Comparison of ENCODE assay signal across 1 cellular context in genomic region chrX:49199906-49200771, GRCh38.
TF ChIP-seq lines count a peak whose summit lies in the region.

Gene SYP, minus strand, starts transcription at chrX:49200193. Its CDS starts 7 bp downstream, at chrX:49200186.

TF ChIP-seq in K562, 482 proteins besides CTCF, POLR2A, EP300 and RAD21 (continued from another document and continues in another):
- TF ChIP-seq DEAF1 (CRISPR knock-in tag; IDR thresholded peaks at IDR 0.05) (no peak), TRIM28 (IDR thresholded peaks at IDR 0.05) (no peak), TCF3 (CRISPR knock-in tag; IDR thresholded peaks at IDR 0.05) (peak; percentile 43; the same call in 1 of the 2 replicates), MYC (IDR thresholded peaks at IDR 0.05; ENCODE audit: low read depth, low read length) (0 out of 2 replicates have a peak, but pooled peaks have one; percentile 29), MYC (CRISPR knock-in tag; IDR thresholded peaks at IDR 0.05; ENCODE audit: borderline replicate concordance, low read depth) (no peak), SNRNP70 (optimal IDR thresholded peaks at IDR 0.05; ENCODE audit: low read depth, low read length) (no peak), GABPA (tag; conservative IDR thresholded peaks at IDR 0.05; ENCODE audit: low read depth) (0 out of 2 replicates have a peak, but pooled peaks have one; percentile 18), SMARCA4 (IDR thresholded peaks at IDR 0.05) (no peak; the same call in 1 of the 2 replicates), TSC22D4 (tag; IDR thresholded peaks at IDR 0.05) (no peak), PKNOX1 (IDR thresholded peaks at IDR 0.05) (no peak), MTA2 (IDR thresholded peaks at IDR 0.05; ENCODE audit: low read depth) (no peak), XRCC4 (IDR thresholded peaks at IDR 0.05; ENCODE audit: extremely low read depth, insufficient read depth, insufficient read length) (no peak), HNRNPUL1 (IDR thresholded peaks at IDR 0.05; ENCODE audit: low read length) (no peak), HMGXB4 (CRISPR knock-in tag; IDR thresholded peaks at IDR 0.05) (peak; percentile 69; the same call in 1 of the 2 replicates), ZFP30 (CRISPR knock-in tag; IDR thresholded peaks at IDR 0.05; ENCODE audit: borderline replicate concordance) (no peak), SIX5 (IDR thresholded peaks at IDR 0.05; ENCODE audit: borderline replicate concordance in 1 of 2, insufficient read depth in 1 of 2, low read depth in 1 of 2, low read length in 2 of 2) (no peak), ZFPM2 (CRISPR knock-in tag; IDR thresholded peaks at IDR 0.05) (no peak), CBX8 (IDR thresholded peaks at IDR 0.05; ENCODE audit: borderline replicate concordance, extremely low read depth, low read depth, low read length, poor library complexity, severe bottlenecking) (no peak), TAF15 (IDR thresholded peaks at IDR 0.05; ENCODE audit: low read depth, low read length) (no peak), ZNF174 (CRISPR knock-in tag; IDR thresholded peaks at IDR 0.05) (no peak), ZFX (CRISPR knock-in tag; IDR thresholded peaks at IDR 0.05) (peak; percentile 73), ZNF134 (CRISPR knock-in tag; conservative IDR thresholded peaks at IDR 0.05) (0 out of 2 replicates have a peak, but pooled peaks have one; percentile 25), SIN3A (IDR thresholded peaks at IDR 0.05; ENCODE audit: borderline replicate concordance in 2 of 2, control insufficient read depth in 1 of 2, low read depth in 2 of 2, low read length in 2 of 2) (peak; percentile 70 to 96; a peak in 3 of 4 replicates), MEIS2 (IDR thresholded peaks at IDR 0.05; ENCODE audit: partially characterized antibody) (peak; percentile 79), ZNF76 (CRISPR knock-in tag; IDR thresholded peaks at IDR 0.05; ENCODE audit: borderline replicate concordance) (0 out of 2 replicates have a peak, but pooled peaks have one; percentile 37), STAT5B (CRISPR knock-in tag; IDR thresholded peaks at IDR 0.05) (no peak), CREBBP (IDR thresholded peaks at IDR 0.05; ENCODE audit: low read depth, low read length) (no peak), KLF10 (CRISPR knock-in tag; IDR thresholded peaks at IDR 0.05) (no peak), ZNF589 (CRISPR knock-in tag; IDR thresholded peaks at IDR 0.05; ENCODE audit: low read depth) (peak; percentile 84), CHD1 (IDR thresholded peaks at IDR 0.05; ENCODE audit: low read length) (no peak), HNRNPL (IDR thresholded peaks at IDR 0.05; ENCODE audit: low read depth, low read length) (peak; percentile 55; the same call in 1 of the 2 replicates), ZFP36 (IDR thresholded peaks at IDR 0.05; ENCODE audit: low read depth, low read length, partially characterized antibody) (peak; percentile 14), ZNF431 (CRISPR knock-in tag; IDR thresholded peaks at IDR 0.05) (no peak), ARNT (IDR thresholded peaks at IDR 0.05) (no peak), RBM14 (IDR thresholded peaks at IDR 0.05; ENCODE audit: borderline replicate concordance, insufficient read depth, low read depth, low read length) (no peak), MEF2A (IDR thresholded peaks at IDR 0.05; ENCODE audit: control insufficient read depth, low read depth, low read length) (no peak), DLX4 (CRISPR knock-in tag; IDR thresholded peaks at IDR 0.05) (no peak), E2F5 (CRISPR knock-in tag; IDR thresholded peaks at IDR 0.05) (peak; percentile 90; the same call in 1 of the 2 replicates), KDM5B (IDR thresholded peaks at IDR 0.05; ENCODE audit: insufficient replicate concordance, low read depth, low read length) (peak; percentile 67), NFIC (IDR thresholded peaks at IDR 0.05) (no peak), NR1H2 (CRISPR knock-in tag; IDR thresholded peaks at IDR 0.05) (no peak), ZBTB8A (IDR thresholded peaks at IDR 0.05; ENCODE audit: partially characterized antibody) (no peak), MXI1 (IDR thresholded peaks at IDR 0.05; ENCODE audit: low read depth, low read length) (0 out of 2 replicates have a peak, but pooled peaks have one; percentile 53), ZNF445 (CRISPR knock-in tag; IDR thresholded peaks at IDR 0.05; ENCODE audit: low read depth) (no peak), NR4A1 (CRISPR knock-in tag; IDR thresholded peaks at IDR 0.05) (no peak), NR4A1 (tag; IDR thresholded peaks at IDR 0.05) (no peak), CBX5 (IDR thresholded peaks at IDR 0.05; ENCODE audit: borderline replicate concordance, low read depth) (0 out of 2 replicates have a peak, but pooled peaks have one; percentile 22), NCOA2 (IDR thresholded peaks at IDR 0.05; ENCODE audit: partially characterized antibody in 2 of 2) (no peak), SPI1 (IDR thresholded peaks at IDR 0.05; ENCODE audit: borderline replicate concordance, low read depth, low read length) (no peak), ZNF584 (CRISPR knock-in tag; IDR thresholded peaks at IDR 0.05; ENCODE audit: low read depth) (peak; percentile 90), CTBP1 (IDR thresholded peaks at IDR 0.05; ENCODE audit: borderline replicate concordance) (peak; percentile 96), VEZF1 (CRISPR knock-in tag; IDR thresholded peaks at IDR 0.05) (peak; percentile 97), EZH2 (IDR thresholded peaks at IDR 0.05; ENCODE audit: borderline replicate concordance, low read depth, low read length) (no peak), ZNF175 (CRISPR knock-in tag; IDR thresholded peaks at IDR 0.05; ENCODE audit: low read depth) (0 out of 2 replicates have a peak, but pooled peaks have one; percentile 32), ZKSCAN8 (CRISPR knock-in tag; IDR thresholded peaks at IDR 0.05) (no peak), SRSF9 (IDR thresholded peaks at IDR 0.05; ENCODE audit: borderline replicate concordance, low read depth, low read length) (no peak), PREB (CRISPR knock-in tag; IDR thresholded peaks at IDR 0.05) (no peak), SUPT5H (IDR thresholded peaks at IDR 0.05) (peak; percentile 85), ZHX1 (conservative IDR thresholded peaks at IDR 0.05; ENCODE audit: low read length) (0 out of 2 replicates have a peak, but pooled peaks have one; percentile 32), RHOXF2B (CRISPR knock-in tag; conservative IDR thresholded peaks at IDR 0.05) (no peak), ZNF23 (CRISPR knock-in tag; IDR thresholded peaks at IDR 0.05) (no peak), ZNF277 (CRISPR knock-in tag; IDR thresholded peaks at IDR 0.05; ENCODE audit: borderline replicate concordance) (no peak), MYBL2 (IDR thresholded peaks at IDR 0.05; ENCODE audit: low read depth) (no peak), MYBL2 (CRISPR knock-in tag; IDR thresholded peaks at IDR 0.05; ENCODE audit: borderline replicate concordance) (no peak), JUNB (CRISPR knock-in tag; conservative IDR thresholded peaks at IDR 0.05) (no peak), ILF3 (IDR thresholded peaks at IDR 0.05; ENCODE audit: borderline replicate concordance) (no peak), ZNF561 (CRISPR knock-in tag; conservative IDR thresholded peaks at IDR 0.05) (no peak)
